Comparison of ENCODE assay signal across 8 cellular contexts in the genomic region with DNA sequence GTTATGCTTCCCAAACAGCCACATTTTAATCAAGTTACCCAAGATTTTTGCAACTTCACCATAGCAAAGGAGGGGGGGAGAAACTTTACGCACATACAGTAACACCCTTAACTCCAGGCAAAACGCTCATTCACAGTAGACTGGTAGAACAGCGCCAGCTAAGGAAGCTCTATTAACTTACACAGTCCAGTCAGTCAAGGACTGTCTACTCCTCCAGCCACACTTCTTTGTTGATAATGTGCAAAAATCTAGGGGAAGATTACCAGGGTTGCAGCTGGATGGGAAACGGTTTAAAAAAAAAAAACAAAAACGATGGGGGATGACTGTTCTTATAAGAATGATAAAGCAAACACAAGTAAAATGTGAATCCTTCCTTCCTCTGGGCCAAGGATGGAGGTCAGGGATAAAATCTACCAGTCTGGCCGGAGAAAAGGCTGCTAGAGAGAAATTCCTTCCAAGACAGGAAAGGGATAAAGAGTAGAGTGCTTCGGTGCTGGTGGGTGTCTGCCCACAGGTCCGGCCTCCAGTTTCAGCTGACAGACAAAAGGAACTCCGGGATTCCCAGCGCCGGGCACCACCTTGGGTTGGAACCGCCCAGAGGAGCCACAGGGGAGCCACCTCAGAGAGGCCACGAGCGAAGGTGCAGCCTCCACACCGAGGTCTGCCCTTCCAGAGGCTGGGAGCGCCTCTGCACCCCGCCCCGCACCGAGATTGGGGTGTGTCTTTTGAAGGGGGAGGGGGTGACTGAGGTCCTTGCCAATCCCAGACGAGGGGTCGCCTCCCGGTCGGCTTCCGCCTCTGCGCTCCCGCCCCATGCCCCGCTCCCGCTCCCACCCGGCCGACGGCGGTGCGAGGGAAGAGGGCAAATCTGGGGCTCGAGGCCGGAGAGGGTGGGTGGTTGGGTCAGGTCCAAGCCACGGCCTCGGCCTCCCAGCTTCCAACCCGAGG. TPM values are rescaled to one million over a fixed set of nuclear protein-coding genes. Genes with fewer than 3 reads are reported as not detected.
A peak's percentile ranks its signal among the peaks of the same experiment; 100 is the strongest.
DNase-seq lines count a peak whose midpoint lies in the region; ATAC-seq, FAIRE-seq and TF ChIP-seq lines count a peak whose summit lies in the region.

No MANE protein-coding gene starts in this region.

- TF ChIP-seq EP300 in suprapubic skin (IDR thresholded peaks at IDR 0.05): no peak

- peak; percentile 21 for ATAC-seq in HG02623 (IDR thresholded peaks at IDR 0.05; ENCODE audit: unreplicated experiment)

- under 1% methylated on average over 27 of the region's 38 CpGs for WGBS in suprapubic skin

- FAIRE-seq in endometrium (lab: Jason Lieb, UNC): peak; percentile 60

- TF ChIP-seq CTCF in AG09309 (IDR thresholded peaks at IDR 0.05; ENCODE audit: control insufficient read depth, insufficient read depth, low read depth, low read length, missing control alignments) (peak; percentile 31), GM12874 (IDR thresholded peaks at IDR 0.05; ENCODE audit: insufficient read depth, low read depth, low read length) (0 out of 2 replicates have a peak, but pooled peaks have one; percentile 14), suprapubic skin (IDR thresholded peaks at IDR 0.05) (no peak)

- peak overlapping the region; percentile 92 for H3K4me3 ChIP-seq in AG09309 (ENCODE audit: control insufficient read depth, low read depth, low read length)
- H3K4me3 ChIP-seq in suprapubic skin: peak overlapping the region; percentile 89

- H3K9me3 ChIP-seq in suprapubic skin: no peaks in the 10 kb centered on the region

- peaks cover 36% of the 10 kb centered on the region for H3K4me1 ChIP-seq in suprapubic skin

- peak overlapping the region; percentile 96 for H3K27ac ChIP-seq in suprapubic skin

- no peak for TF ChIP-seq POLR2A in suprapubic skin (IDR thresholded peaks at IDR 0.05)

- DNase-seq in AG09309 (ENCODE audit: low read depth) (peak; percentile 40), NAMALWA (ENCODE audit: low spot score) (peak; percentile 61), SW 1271 (lab: John Stamatoyannopoulos, UW) (peak; percentile 41 to 65), lung microvascular endothelial cell (ENCODE audit: low read depth in 2 of 2) (peak; percentile 69 to 84), suprapubic skin (ENCODE audit: low spot score in 2 of 2) (peak; percentile 79 to 85)

- no peaks in the 10 kb centered on the region for H3K27me3 ChIP-seq in suprapubic skin

- no peaks in the 10 kb centered on the region for H3K36me3 ChIP-seq in suprapubic skin

RNA-seq across cellular contexts. Expression of gene ANKRD50, which starts 0.8 kb away (rescaled TPM):
- total RNA-seq in lung microvascular endothelial cell: 35.5 and 64.3 TPM in 2 replicates
- 10 to 100 TPM; 20.5 to 40.2 (median 29.9) TPM for total RNA-seq in suprapubic skin

Comparison
In these comparisons a context has a peak if more than half of its experiments do, and no peak if none do; other contexts are left out.
1. Peak in every context shown above with its lines: DNase-seq, ATAC-seq, H3K4me3 ChIP-seq and H3K27ac ChIP-seq.
2. CTCF ChIP-seq: peak in AG09309 (single experiment) and GM12874 (single experiment); none in suprapubic skin (0 of 2).